Comparison of ENCODE assay signal across 30 cellular contexts in genomic region chr3:170448530-170449110, GRCh38. TPM values are rescaled to one million over a fixed set of nuclear protein-coding genes. Genes with fewer than 3 reads are reported as not detected.
DNase-seq lines count a peak whose midpoint lies in the region; ATAC-seq, FAIRE-seq and TF ChIP-seq lines count a peak whose summit lies in the region.
"Had no signal": no experiment of that assay in that cellular context is flagged by ENCODE, and none has a peak within 500 bp of the region (broad histone marks: within the 10 kb centered on the region; RNA-seq: fewer than 3 reads in every experiment).

No MANE protein-coding gene starts in this region.

- FAIRE-seq in GM19239 (lab: Jason Lieb, UNC) = peak; percentile 33
- no peak for FAIRE-seq in K562 (lab: Jason Lieb, UNC)
- FAIRE-seq: endothelial cell of umbilical vein, RCC 7860 had no signal

- POLR2A ChIA-PET in K562 (lab: Yijun Ruan, JAX) = interaction anchor here (0.6 to 1.2 kb wide), 5 partner anchors 9 to 620 kb away, joined by 3 to 6 read pairs (median 3); no protein-coding TSS in a partner anchor

- no peak for TF ChIP-seq CTCF in K562 (IDR thresholded peaks at IDR 0.05 in 2 of 3, conservative IDR thresholded peaks at IDR 0.05 in 1 of 3; ENCODE audit: insufficient read depth in 2 of 3, low read depth in 1 of 3, low read length in 3 of 3)
- TF ChIP-seq CTCF in testis (IDR thresholded peaks at IDR 0.05) = no peak
- TF ChIP-seq CTCF in lower leg skin (IDR thresholded peaks at IDR 0.05) = no peak

- H3K4me3 ChIP-seq in K562 (no peak overlapping the region), testis (no peak overlapping the region), lower leg skin (ENCODE audit: low read depth, poor library complexity, severe bottlenecking) (no peak overlapping the region)
- H3K4me3 ChIP-seq: heart right ventricle, right lobe of liver, SJSA1, tibial artery had no signal

- in situ Hi-C loops in K562 (cut with MboI) = no loop called here

- TF ChIP-seq EP300 in K562 (IDR thresholded peaks at IDR 0.05; ENCODE audit: low read length) = no peak

- no peak overlapping the region; the same call in 1 of the 2 replicates for H3K4me2 ChIP-seq in K562 (ENCODE audit: insufficient read depth, low read length)

- no peaks in the 10 kb centered on the region for H4K20me1 ChIP-seq in K562 (replicated peaks; ENCODE audit: control insufficient read depth, insufficient read depth, low read length)

- no TSS peak for BruUV-seq in K562 (replicated peaks; lab: Mats Ljungman, UMichigan)

- H3K4me1 ChIP-seq in K562 (replicated peaks in 1 of 2; ENCODE audit: control insufficient read depth in 2 of 2, insufficient read depth in 2 of 2, low read length in 2 of 2) (no peaks in the 10 kb centered on the region; a peak in 1 of 5 replicates), testis (peaks cover 19% of the 10 kb centered on the region)
- H3K4me1 ChIP-seq: heart right ventricle, right lobe of liver, SJSA1, tibial artery had no signal

- H3K36me3 ChIP-seq in K562 (ENCODE audit: control insufficient read depth, insufficient read depth, low read length) = no peaks in the 10 kb centered on the region
- no peaks in the 10 kb centered on the region for H3K36me3 ChIP-seq in testis (ENCODE audit: low read depth, missing control alignments)
- H3K36me3 ChIP-seq: heart right ventricle, right lobe of liver, SJSA1, tibial artery had no signal

- CTCF ChIA-PET in K562 (lab: Yijun Ruan, JAX; ENCODE audit: low intra/inter-chr PET ratio) = no interaction called here

- no peaks in the 10 kb centered on the region for H3K9me1 ChIP-seq in K562 (ENCODE audit: control insufficient read depth, insufficient read depth, low read length)

- H2AFZ ChIP-seq in K562 (ENCODE audit: low read depth, low read length) = peak overlapping the region; percentile 52; the same call in 1 of the 2 replicates

- intact Hi-C loops in K562 (cut with micrococcal nuclease) (no loop called here), testis (cut with DNase I; ENCODE audit: low total_unique reads) (no loop called here), lower leg skin (cut with DNase I; ENCODE audit: low total_unique reads) (no loop called here)

- no peak overlapping the region for H3K27ac ChIP-seq in K562 (ENCODE audit: extremely low read depth, low read depth, low read length)
- peak overlapping the region; percentile 68 to 75 for H3K27ac ChIP-seq in testis
- H3K27ac ChIP-seq: heart right ventricle, right lobe of liver, SJSA1, tibial artery had no signal

- ATAC-seq in K562 (no peak), GM18511 (IDR thresholded peaks at IDR 0.05; ENCODE audit: unreplicated experiment) (no peak), GM21367 (IDR thresholded peaks at IDR 0.05; ENCODE audit: unreplicated experiment) (no peak)
- ATAC-seq: activated CD4-positive, alpha-beta T cell treated with anti-CD3 and anti-CD28 coated beads for 36 hours; CD8-positive, alpha-beta T cell; heart right ventricle; left lobe of liver; naive thymus-derived CD8-positive, alpha-beta T cell; right lobe of liver had no signal

- no peak for TF ChIP-seq POLR2A in K562 (conservative IDR thresholded peaks at IDR 0.05)
- no peak for TF ChIP-seq POLR2A in testis (IDR thresholded peaks at IDR 0.05)
- TF ChIP-seq POLR2A in lower leg skin (IDR thresholded peaks at IDR 0.05) = no peak

- DNase-seq in GM19239 (ENCODE audit: insufficient read length, low spot score) = no peak
- DNase-seq in K562 (ENCODE audit: extremely low read depth in 1 of 4, low spot score in 3 of 4) = no peak
- DNase-seq in left kidney (ENCODE audit: low read depth, low spot score) = peak; percentile 16
- no peak for DNase-seq in testis
- no peak for DNase-seq in lower leg skin (ENCODE audit: low spot score in 2 of 2)
- DNase-seq in pons (ENCODE audit: low spot score) = no peak
- DNase-seq: activated CD4-positive, alpha-beta T cell treated with anti-CD3 and anti-CD28 coated beads for 36 hours; activated naive CD4-positive, alpha-beta T cell treated with Interleukin-2 at 50 U/mL for 16 hours; activated T-cell treated with anti-CD3 and anti-CD28 coated beads, Interleukin-2, amount 50 U/mL, for 48 hours; AML-193; CD8-positive, alpha-beta T cell; DMS53; H9; heart right ventricle; midbrain; naive thymus-derived CD8-positive, alpha-beta T cell; NCI-H1092 treated with DMSO at 0.1 percent for 48 hours; NCI-H2029; NCI-H226; posterior cingulate gyrus; right lobe of liver; stimulated activated CD4-positive, alpha-beta T cell treated with anti-CD3 and anti-CD28 coated beads, Interleukin-4, amount 100 ng/mL, for 4 hours; stimulated activated naive CD4-positive, alpha-beta T cell treated with Interleukin-2 at 50 U/mL for 16 hours; tibial artery had no signal

- H3K9me3 ChIP-seq in K562 (replicated peaks; ENCODE audit: control insufficient read depth, insufficient read depth, low read depth, low read length) = no peaks in the 10 kb centered on the region
- no peaks in the 10 kb centered on the region for H3K9me3 ChIP-seq in testis
- H3K9me3 ChIP-seq: heart right ventricle, right lobe of liver, SJSA1, tibial artery had no signal

- H3K9ac ChIP-seq in K562 (ENCODE audit: insufficient read depth in 1 of 2, low read depth in 2 of 2, low read length in 2 of 2) = no peak overlapping the region

- H3K27me3 ChIP-seq in K562 (ENCODE audit: control insufficient read depth in 2 of 2, insufficient read depth in 2 of 2, low read length in 2 of 2) (no peaks in the 10 kb centered on the region), testis (no peaks in the 10 kb centered on the region)
- H3K27me3 ChIP-seq: heart right ventricle, right lobe of liver, SJSA1 had no signal

- no peak for TF ChIP-seq RAD21 in K562 (CRISPR knock-in tag; conservative IDR thresholded peaks at IDR 0.05 in 1 of 2, IDR thresholded peaks at IDR 0.05 in 1 of 2)

- no peaks in the 10 kb centered on the region for H3K79me2 ChIP-seq in K562 (ENCODE audit: control insufficient read depth, insufficient read depth, low read length)

- WGBS in K562 (ENCODE audit: insufficient coverage, low coverage, missing lambda C conversion rate) = 55% methylated on average over 4 of the region's 4 CpGs
- WGBS in testis, 2 donors = 50 to 57% methylated on average over 4 of the region's 4 CpGs
- WGBS in lower leg skin, 2 donors = 54 to 56% methylated on average over 4 of the region's 4 CpGs

TF ChIP-seq in K562, 482 proteins besides CTCF, POLR2A, EP300 and RAD21 (continues in another document):
- TF ChIP-seq ETS2 (tag; IDR thresholded peaks at IDR 0.05; ENCODE audit: borderline replicate concordance, poor library complexity, severe bottlenecking) (no peak), BRD9 (IDR thresholded peaks at IDR 0.05; ENCODE audit: low read depth, partially characterized antibody) (no peak), ZNF121 (CRISPR knock-in tag; conservative IDR thresholded peaks at IDR 0.05) (no peak), E2F5 (CRISPR knock-in tag; IDR thresholded peaks at IDR 0.05) (no peak), ELF2 (CRISPR knock-in tag; IDR thresholded peaks at IDR 0.05) (no peak)

RNA-seq across cellular contexts. Expression of gene CLDN11, which starts 30.0 kb away (rescaled TPM):
- 0.25 and 0.30 TPM in 2 replicates for total RNA-seq in K562 (2011; cell fraction: chromatin; rRNA removed; ENCODE audit: low replicate concordance)
- total RNA-seq in K562 (2011; cell fraction: nucleolus; rRNA removed) = 0.67 and 0.79 TPM in 2 replicates
- 0.76 and 0.95 TPM in 2 replicates for total RNA-seq in K562 (2011; cell fraction: nucleoplasm; rRNA removed)
- total RNA-seq in K562 (2014; rRNA removed) (0.37 and 0.41 TPM in 2 replicates), K562 (2014; rRNA removed; fragmentation: Illumina TruSeq; extraction: Trizol) (0.16 and 0.18 TPM in 2 replicates), K562 (2015; rRNA removed; fragmentation: Illumina TruSeq; extraction: Trizol) (0.26 and 0.33 TPM in 2 replicates), K562 (2021) (0.24 and 0.42 TPM in 2 replicates), testis (1,000 to 10,000 TPM; 1,237 to 1,538 TPM), lower leg skin (1 to 10 TPM; 1.5 to 4.0 (median 3.1) TPM)
- polyA plus RNA-seq in K562 (2011; rRNA removed) (not detected in 2 replicates), K562 (2014; fragmentation: Illumina TruSeq; extraction: Trizol) (0.17 and 0.18 TPM in 2 replicates), K562 (2014; fragmentation: Nextera tagmentation; extraction: Ambion mirVana) (under 1 TPM; 0.14 to 0.15 TPM), K562 (2014; rRNA removed) (0.05 and 0.16 TPM in 2 replicates), testis (ENCODE audit: insufficient read depth, low read depth, low replicate concordance) (378 TPM)
- polyA plus RNA-seq in K562 (2011; cell fraction: cytosol; rRNA removed) = 0.22 TPM in 1 of 2 replicates, not detected in the other
- not detected in 2 replicates for polyA plus RNA-seq in K562 (2011; cell fraction: nucleus; rRNA removed)
- 0.17 and 0.42 TPM in 2 replicates for polyA plus RNA-seq in K562 (2012)
- 0.32 TPM in 1 of 2 replicates, not detected in the other for polyA minus RNA-seq in K562 (2011; rRNA and poly(A)+ RNA removed)
- polyA minus RNA-seq in K562 (2011; cell fraction: cytosol; rRNA and poly(A)+ RNA removed) = 0.57 TPM in 1 of 2 replicates, not detected in the other
- not detected in 2 replicates for polyA minus RNA-seq in K562 (2011; cell fraction: nucleus; rRNA and poly(A)+ RNA removed)
- total RNA-seq: activated CD4-positive, alpha-beta T cell treated with anti-CD3 and anti-CD28 coated beads for 36 hours; CD8-positive, alpha-beta T cell had no signal
- polyA plus RNA-seq: naive thymus-derived CD8-positive, alpha-beta T cell had no signal

Comparison
In these comparisons a context has a peak if more than half of its experiments do, and no peak if none do; other contexts are left out.
1. RNA of gene CLDN11, which starts 30.0 kb away (total RNA-seq): 1,237 to 1,538 TPM in testis; 1.5 to 4.0 TPM in lower leg skin and 0.16 to 0.95 TPM in K562; every median in the first group is over 100 times any median in the second.